Comparison of ENCODE assay signal across 8 cellular contexts in the genomic region with DNA sequence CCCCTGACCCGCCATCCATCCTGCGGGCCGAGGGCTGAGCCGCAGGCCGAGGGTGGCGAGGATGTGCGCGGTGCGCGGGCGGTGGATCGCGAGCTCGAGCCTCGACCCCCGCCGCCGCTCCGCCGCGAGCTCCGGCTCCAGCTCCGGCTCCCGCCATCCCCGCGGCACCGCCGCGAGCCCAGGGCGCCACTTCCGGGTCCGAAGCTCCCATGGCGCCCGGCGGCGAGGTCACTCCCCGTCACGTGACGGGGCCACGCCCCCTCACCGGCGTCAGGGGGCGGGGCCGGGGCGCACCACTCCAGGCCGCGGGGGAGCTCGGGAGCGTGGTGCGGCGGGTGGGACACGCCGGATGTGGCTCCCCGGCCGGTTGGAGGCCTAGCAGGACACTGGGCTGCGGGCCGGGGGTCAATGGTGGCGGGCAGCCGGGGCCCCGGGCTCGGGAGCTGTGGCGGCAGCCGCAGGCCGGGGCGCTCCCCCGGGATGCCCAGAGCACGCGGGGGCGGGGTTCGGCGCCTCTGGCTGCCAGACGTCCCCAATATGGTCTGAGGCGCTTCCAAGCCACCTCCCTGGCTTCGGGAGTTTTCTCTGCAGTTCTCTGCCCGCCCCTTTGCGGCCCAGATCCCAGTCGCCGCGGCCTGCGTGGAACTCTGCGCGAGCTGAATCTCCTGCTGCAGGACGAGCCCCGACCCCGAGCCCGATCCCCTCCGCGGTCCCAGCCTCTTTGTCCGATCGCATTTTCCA. TPM values are rescaled to one million over a fixed set of nuclear protein-coding genes. Genes with fewer than 3 reads are reported as not detected.
DNase-seq lines count a peak whose midpoint lies in the region; ATAC-seq and TF ChIP-seq lines count a peak whose summit lies in the region.

A gene with protein sequence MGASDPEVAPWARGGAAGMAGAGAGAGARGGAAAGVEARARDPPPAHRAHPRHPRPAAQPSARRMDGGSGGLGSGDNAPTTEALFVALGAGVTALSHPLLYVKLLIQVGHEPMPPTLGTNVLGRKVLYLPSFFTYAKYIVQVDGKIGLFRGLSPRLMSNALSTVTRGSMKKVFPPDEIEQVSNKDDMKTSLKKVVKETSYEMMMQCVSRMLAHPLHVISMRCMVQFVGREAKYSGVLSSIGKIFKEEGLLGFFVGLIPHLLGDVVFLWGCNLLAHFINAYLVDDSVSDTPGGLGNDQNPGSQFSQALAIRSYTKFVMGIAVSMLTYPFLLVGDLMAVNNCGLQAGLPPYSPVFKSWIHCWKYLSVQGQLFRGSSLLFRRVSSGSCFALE (minus strand): TSS at position 234 of the 741 bp plus-strand sequence. CDS start 23 bp downstream, at position 211.

- H3K27me3 ChIP-seq in HUES64 (ENCODE audit: insufficient read depth, low read length) (no peaks in the 10 kb centered on the region), mucosa of stomach (ENCODE audit: control insufficient read depth, insufficient read depth, low read length) (no peaks in the 10 kb centered on the region)

- H3K9me3 ChIP-seq in HUES64 (ENCODE audit: insufficient read depth, low read depth, low read length) (no peaks in the 10 kb centered on the region), mucosa of stomach (ENCODE audit: control insufficient read depth, low read length) (no peaks in the 10 kb centered on the region)

- peak within 1 kb of the TSS; percentile 88 for H3K4me3 ChIP-seq in HUES64 (ENCODE audit: low read length)
- H3K4me3 ChIP-seq in epithelial cell of proximal tubule (ENCODE audit: low read depth, low read length), result peak within 1 kb of the TSS; percentile 97
- peak within 1 kb of the TSS; percentile 69 for H3K4me3 ChIP-seq in mucosa of stomach (ENCODE audit: low read length)

- DNase-seq in DMS 273 (lab: John Stamatoyannopoulos, UW; ENCODE audit: unreplicated experiment) (peak; percentile 96), OCI-M1 (lab: John Stamatoyannopoulos, UW) (peak; percentile 95), activated T-cell treated with anti-CD3 and anti-CD28 coated beads for 48 hours (ENCODE audit: low read depth) (peak; percentile 89), epithelial cell of proximal tubule (ENCODE audit: low read depth) (no peak)
- DNase-seq in stimulated activated CD8-positive, alpha-beta memory T cell treated with anti-CD3 and anti-CD28 coated beads, Interleukin-4, amount 100 ng/mL, for 48 hours, result peak; percentile 89

- H3K4me1 ChIP-seq in HUES64 (ENCODE audit: insufficient read depth, low read length) (peaks cover 24% of the 10 kb centered on the region), mucosa of stomach (ENCODE audit: control insufficient read depth, insufficient read depth, low read length) (peaks cover 21% of the 10 kb centered on the region)

- TF ChIP-seq CTCF in epithelial cell of proximal tubule (conservative IDR thresholded peaks at IDR 0.05; ENCODE audit: low read depth, low read length), result no peak

- peak; percentile 75 for ATAC-seq in GM21515 (IDR thresholded peaks at IDR 0.05; ENCODE audit: unreplicated experiment)

- under 1% methylated on average over 90 of the region's 90 CpGs for WGBS in HUES64

- H3K36me3 ChIP-seq in HUES64 (ENCODE audit: insufficient read depth, low read length), result no peaks in the 10 kb centered on the region
- H3K36me3 ChIP-seq in mucosa of stomach (ENCODE audit: control insufficient read depth, insufficient read depth, low read length), result no peaks in the 10 kb centered on the region

- H3K9ac ChIP-seq in HUES64 (ENCODE audit: low read depth, low read length) (peak within 1 kb of the TSS; percentile 96), mucosa of stomach (ENCODE audit: low read length) (peak within 1 kb of the TSS; percentile 97)

- H3K27ac ChIP-seq in HUES64 (ENCODE audit: low read depth, low read length), result peak within 1 kb of the TSS; percentile 87

RNA-seq across cellular contexts. Expression of the gene that starts here (rescaled TPM):
- 141 TPM for polyA plus RNA-seq in HUES64 (2013, experiment 1 of 2)
- 130 TPM for polyA plus RNA-seq in HUES64 (2013, experiment 2 of 2)
- total RNA-seq in epithelial cell of proximal tubule, result 235 and 275 TPM in 2 replicates
